In the genomic region with DNA sequence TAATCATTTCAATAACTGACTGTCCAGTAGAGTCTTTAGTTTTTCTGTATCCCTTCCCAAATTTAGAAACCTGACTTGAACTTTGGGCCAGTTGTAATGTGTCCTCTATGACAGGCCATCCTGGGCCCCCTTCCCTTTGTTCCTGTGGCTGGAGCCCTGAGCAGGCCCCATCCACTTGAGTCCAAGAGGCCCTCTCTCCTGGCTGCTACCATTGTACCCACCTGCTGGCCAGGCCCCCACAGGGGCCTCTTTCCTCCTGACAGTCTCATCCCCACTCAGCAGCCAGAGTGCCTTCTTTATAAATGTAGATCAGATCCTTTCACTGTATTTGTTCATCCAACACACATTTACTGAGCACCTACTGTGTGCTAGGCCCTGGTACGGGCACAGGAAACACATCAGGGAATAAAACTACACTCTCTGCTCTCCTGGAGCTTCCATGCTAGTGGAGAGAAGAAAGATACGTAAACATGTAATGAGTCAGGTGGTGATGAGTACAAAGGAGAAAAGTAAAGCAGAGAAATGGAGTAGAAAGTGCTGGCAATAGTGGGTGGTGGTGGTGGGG, we compare ENCODE assay signal across 20 cellular contexts. TPM values are rescaled to one million over a fixed set of nuclear protein-coding genes. Genes with fewer than 3 reads are reported as not detected.
DNase-seq lines count a peak whose midpoint lies in the region; ATAC-seq and TF ChIP-seq lines count a peak whose summit lies in the region.
"Had no signal": no experiment of that assay in that cellular context is flagged by ENCODE, and none has a peak within 500 bp of the region (broad histone marks: within the 10 kb centered on the region; RNA-seq: fewer than 3 reads in every experiment).

No MANE protein-coding gene starts in this region.

- H3K27ac Mint-ChIP-seq in activated CD4-positive, alpha-beta T cell treated with anti-CD3 and anti-CD28 coated beads, Interleukin-2, amount 10 ng/mL, durations not matched to agents 24 days and 14 days, result peak overlapping the region; percentile 2
- no peak overlapping the region for H3K27ac Mint-ChIP-seq in activated T-helper 2 cell treated with anti-CD3 and anti-CD28 coated beads, Interferon-gamma antibody, Interleukin-2, Interleukin-4, amounts not matched to agents 10 μg/mL and 5 μg/mL and 100 μg/mL, durations not matched to agents 14 hours and 24 hours and 36 hours
- H3K27ac Mint-ChIP-seq in nephron, result peak overlapping the region; percentile 65 to 86 (median 71)
- H3K27ac Mint-ChIP-seq: activated B cell treated with CpG ODN at 0.5 μM for 24 hours; activated CD4-positive, alpha-beta memory T cell treated with anti-CD3 and anti-CD28 coated beads, Interleukin-2, amount 10 ng/mL, durations not matched to agents 7 days and 5 days; B cell had no signal

- no peak for TF ChIP-seq CTCF in nephron (IDR thresholded peaks at IDR 0.05; ENCODE audit: unreplicated experiment in 3 of 3)

- ATAC-seq in GM21447 (IDR thresholded peaks at IDR 0.05; ENCODE audit: unreplicated experiment), result no peak
- ATAC-seq: heart left ventricle, left lobe of liver had no signal

- no peaks in the 10 kb centered on the region for H3K36me3 Mint-ChIP-seq in activated CD4-positive, alpha-beta T cell treated with anti-CD3 and anti-CD28 coated beads, Interleukin-2, amount 10 ng/mL, durations not matched to agents 24 days and 14 days (ENCODE audit: low read depth)
- H3K36me3 Mint-ChIP-seq in activated T-helper 2 cell treated with anti-CD3 and anti-CD28 coated beads, Interferon-gamma antibody, Interleukin-2, Interleukin-4, amounts not matched to agents 10 μg/mL and 5 μg/mL and 100 μg/mL, durations not matched to agents 14 hours and 24 hours and 36 hours (ENCODE audit: low read depth), result no peaks in the 10 kb centered on the region
- no peaks in the 10 kb centered on the region for H3K36me3 Mint-ChIP-seq in nephron (ENCODE audit: low read depth)

- no peak overlapping the region for H3K4me3 Mint-ChIP-seq in activated CD4-positive, alpha-beta T cell treated with anti-CD3 and anti-CD28 coated beads, Interleukin-2, amount 10 ng/mL, durations not matched to agents 24 days and 14 days
- peak overlapping the region; percentile 53 for H3K4me3 Mint-ChIP-seq in activated T-helper 2 cell treated with anti-CD3 and anti-CD28 coated beads, Interferon-gamma antibody, Interleukin-2, Interleukin-4, amounts not matched to agents 10 μg/mL and 5 μg/mL and 100 μg/mL, durations not matched to agents 14 hours and 24 hours and 36 hours (ENCODE audit: low read depth)
- H3K4me3 Mint-ChIP-seq in nephron, result peak overlapping the region; percentile 45 to 86 (median 85)
- H3K4me3 Mint-ChIP-seq: B cell had no signal

- H3K27me3 Mint-ChIP-seq in activated CD4-positive, alpha-beta T cell treated with anti-CD3 and anti-CD28 coated beads, Interleukin-2, amount 10 ng/mL, durations not matched to agents 24 days and 14 days, result peaks cover 2% of the 10 kb centered on the region
- peaks cover 22% of the 10 kb centered on the region for H3K27me3 Mint-ChIP-seq in activated T-helper 2 cell treated with anti-CD3 and anti-CD28 coated beads, Interferon-gamma antibody, Interleukin-2, Interleukin-4, amounts not matched to agents 10 μg/mL and 5 μg/mL and 100 μg/mL, durations not matched to agents 14 hours and 24 hours and 36 hours (ENCODE audit: low read depth)
- H3K27me3 Mint-ChIP-seq in nephron (ENCODE audit: low read depth), result peaks cover 18% of the 10 kb centered on the region

- intact Hi-C loops in activated CD4-positive, alpha-beta T cell treated with anti-CD3 and anti-CD28 coated beads, Interleukin-2, amount 10 ng/mL, durations not matched to agents 24 days and 14 days (cut with micrococcal nuclease), result loop anchor here (10.0 kb wide), 1 partner anchor 75 kb away; no protein-coding TSS in a partner anchor
- intact Hi-C loops in activated T-helper 2 cell treated with anti-CD3 and anti-CD28 coated beads, Interferon-gamma antibody, Interleukin-2, Interleukin-4, amounts not matched to agents 10 μg/mL and 5 μg/mL and 100 μg/mL, durations not matched to agents 14 hours and 24 hours and 36 hours (cut with micrococcal nuclease), result loop anchor here (5.0 kb wide), 1 partner anchor 73 kb away; no protein-coding TSS in a partner anchor

- no peak for DNase-seq in activated CD4-positive, alpha-beta T cell treated with anti-CD3 and anti-CD28 coated beads, Interleukin-2, amount 10 ng/mL, durations not matched to agents 24 days and 14 days
- no peak for DNase-seq in activated CD4-positive, alpha-beta T cell treated with anti-CD3 and anti-CD28 coated beads, Interleukin-2, amount 50 U/mL, for 4 hours
- peak; percentile 68 for DNase-seq in DMS53 treated with DMSO at 0.1 percent for 48 hours (lab: John Stamatoyannopoulos, UW; ENCODE audit: unreplicated experiment)
- DNase-seq in activated T-helper 2 cell treated with anti-CD3 and anti-CD28 coated beads, Interferon-gamma antibody, Interleukin-2, Interleukin-4, amounts not matched to agents 10 μg/mL and 5 μg/mL and 100 μg/mL, durations not matched to agents 14 hours and 24 hours and 36 hours (ENCODE audit: low spot score), result no peak
- no peak for DNase-seq in NCI-H526 treated with DMSO at 0.1 percent for 48 hours (lab: John Stamatoyannopoulos, UW)
- DNase-seq in DMS79 (lab: John Stamatoyannopoulos, UW), result no peak
- DNase-seq: activated B cell treated with CpG ODN at 0.5 μM for 24 hours; activated CD4-positive, alpha-beta memory T cell treated with anti-CD3 and anti-CD28 coated beads, Interleukin-2, amount 10 ng/mL, durations not matched to agents 7 days and 5 days; adrenal gland; cortex of kidney; heart left ventricle; midbrain; NCI-H187; NCI-H2227 treated with DMSO at 0.1 percent for 48 hours; RPMI8226; SK-N-SH had no signal

- peaks cover 32% of the 10 kb centered on the region for H3K4me1 Mint-ChIP-seq in activated CD4-positive, alpha-beta T cell treated with anti-CD3 and anti-CD28 coated beads, Interleukin-2, amount 10 ng/mL, durations not matched to agents 24 days and 14 days
- H3K4me1 Mint-ChIP-seq in activated T-helper 2 cell treated with anti-CD3 and anti-CD28 coated beads, Interferon-gamma antibody, Interleukin-2, Interleukin-4, amounts not matched to agents 10 μg/mL and 5 μg/mL and 100 μg/mL, durations not matched to agents 14 hours and 24 hours and 36 hours (ENCODE audit: low read depth), result peaks cover 23% of the 10 kb centered on the region
- peaks cover 34% of the 10 kb centered on the region for H3K4me1 Mint-ChIP-seq in nephron

- no peaks in the 10 kb centered on the region for H3K9me3 Mint-ChIP-seq in activated CD4-positive, alpha-beta T cell treated with anti-CD3 and anti-CD28 coated beads, Interleukin-2, amount 10 ng/mL, durations not matched to agents 24 days and 14 days
- H3K9me3 Mint-ChIP-seq in activated T-helper 2 cell treated with anti-CD3 and anti-CD28 coated beads, Interferon-gamma antibody, Interleukin-2, Interleukin-4, amounts not matched to agents 10 μg/mL and 5 μg/mL and 100 μg/mL, durations not matched to agents 14 hours and 24 hours and 36 hours, result no peaks in the 10 kb centered on the region
- H3K9me3 Mint-ChIP-seq in nephron, result no peaks in the 10 kb centered on the region
- H3K9me3 Mint-ChIP-seq: activated B cell treated with CpG ODN at 0.5 μM for 24 hours; activated CD4-positive, alpha-beta memory T cell treated with anti-CD3 and anti-CD28 coated beads, Interleukin-2, amount 10 ng/mL, durations not matched to agents 7 days and 5 days had no signal

RNA-seq across cellular contexts. Expression of a gene that starts 2.7 kb away (rescaled TPM):
- total RNA-seq in activated CD4-positive, alpha-beta T cell treated with anti-CD3 and anti-CD28 coated beads, Interleukin-2, amount 10 ng/mL, durations not matched to agents 24 days and 14 days, result 23.8 and 33.8 TPM in 2 replicates
- 9.4 and 11.1 TPM in 2 replicates for total RNA-seq in activated T-helper 2 cell treated with anti-CD3 and anti-CD28 coated beads, Interferon-gamma antibody, Interleukin-2, Interleukin-4, amounts not matched to agents 10 μg/mL and 5 μg/mL and 100 μg/mL, durations not matched to agents 14 hours and 24 hours and 36 hours

RNA-seq across cellular contexts. Expression of a gene that starts 37.9 kb away (rescaled TPM):
- total RNA-seq in activated CD4-positive, alpha-beta T cell treated with anti-CD3 and anti-CD28 coated beads, Interleukin-2, amount 10 ng/mL, durations not matched to agents 24 days and 14 days, result 38.0 and 43.2 TPM in 2 replicates
- 32.7 and 34.2 TPM in 2 replicates for total RNA-seq in activated T-helper 2 cell treated with anti-CD3 and anti-CD28 coated beads, Interferon-gamma antibody, Interleukin-2, Interleukin-4, amounts not matched to agents 10 μg/mL and 5 μg/mL and 100 μg/mL, durations not matched to agents 14 hours and 24 hours and 36 hours
